Comparison of ENCODE assay signal across 1 cellular context in the genomic region with DNA sequence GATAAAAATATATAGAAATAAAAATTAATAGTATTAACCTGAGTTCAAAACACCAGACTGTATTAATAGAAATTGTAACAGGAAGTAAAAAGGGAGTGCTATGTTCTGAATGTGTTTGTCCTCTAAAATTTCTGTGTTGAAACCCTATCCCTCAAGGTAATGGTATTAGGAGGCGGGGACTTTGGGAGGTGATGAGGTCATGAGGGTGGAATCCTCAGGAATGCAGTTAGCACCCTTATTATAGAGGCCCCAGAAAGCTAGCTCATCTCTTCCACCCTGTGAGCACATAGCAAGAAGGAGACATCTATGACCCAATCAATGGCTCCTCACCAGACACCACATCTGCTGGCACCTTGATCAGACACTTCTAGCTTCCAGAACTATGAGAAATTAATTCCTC.
TF ChIP-seq lines count a peak whose summit lies in the region.

No MANE protein-coding gene starts in this region.

TF ChIP-seq in GM23338, 12 proteins besides CTCF, POLR2A, EP300 and RAD21:
- TF ChIP-seq, protein P1, sequence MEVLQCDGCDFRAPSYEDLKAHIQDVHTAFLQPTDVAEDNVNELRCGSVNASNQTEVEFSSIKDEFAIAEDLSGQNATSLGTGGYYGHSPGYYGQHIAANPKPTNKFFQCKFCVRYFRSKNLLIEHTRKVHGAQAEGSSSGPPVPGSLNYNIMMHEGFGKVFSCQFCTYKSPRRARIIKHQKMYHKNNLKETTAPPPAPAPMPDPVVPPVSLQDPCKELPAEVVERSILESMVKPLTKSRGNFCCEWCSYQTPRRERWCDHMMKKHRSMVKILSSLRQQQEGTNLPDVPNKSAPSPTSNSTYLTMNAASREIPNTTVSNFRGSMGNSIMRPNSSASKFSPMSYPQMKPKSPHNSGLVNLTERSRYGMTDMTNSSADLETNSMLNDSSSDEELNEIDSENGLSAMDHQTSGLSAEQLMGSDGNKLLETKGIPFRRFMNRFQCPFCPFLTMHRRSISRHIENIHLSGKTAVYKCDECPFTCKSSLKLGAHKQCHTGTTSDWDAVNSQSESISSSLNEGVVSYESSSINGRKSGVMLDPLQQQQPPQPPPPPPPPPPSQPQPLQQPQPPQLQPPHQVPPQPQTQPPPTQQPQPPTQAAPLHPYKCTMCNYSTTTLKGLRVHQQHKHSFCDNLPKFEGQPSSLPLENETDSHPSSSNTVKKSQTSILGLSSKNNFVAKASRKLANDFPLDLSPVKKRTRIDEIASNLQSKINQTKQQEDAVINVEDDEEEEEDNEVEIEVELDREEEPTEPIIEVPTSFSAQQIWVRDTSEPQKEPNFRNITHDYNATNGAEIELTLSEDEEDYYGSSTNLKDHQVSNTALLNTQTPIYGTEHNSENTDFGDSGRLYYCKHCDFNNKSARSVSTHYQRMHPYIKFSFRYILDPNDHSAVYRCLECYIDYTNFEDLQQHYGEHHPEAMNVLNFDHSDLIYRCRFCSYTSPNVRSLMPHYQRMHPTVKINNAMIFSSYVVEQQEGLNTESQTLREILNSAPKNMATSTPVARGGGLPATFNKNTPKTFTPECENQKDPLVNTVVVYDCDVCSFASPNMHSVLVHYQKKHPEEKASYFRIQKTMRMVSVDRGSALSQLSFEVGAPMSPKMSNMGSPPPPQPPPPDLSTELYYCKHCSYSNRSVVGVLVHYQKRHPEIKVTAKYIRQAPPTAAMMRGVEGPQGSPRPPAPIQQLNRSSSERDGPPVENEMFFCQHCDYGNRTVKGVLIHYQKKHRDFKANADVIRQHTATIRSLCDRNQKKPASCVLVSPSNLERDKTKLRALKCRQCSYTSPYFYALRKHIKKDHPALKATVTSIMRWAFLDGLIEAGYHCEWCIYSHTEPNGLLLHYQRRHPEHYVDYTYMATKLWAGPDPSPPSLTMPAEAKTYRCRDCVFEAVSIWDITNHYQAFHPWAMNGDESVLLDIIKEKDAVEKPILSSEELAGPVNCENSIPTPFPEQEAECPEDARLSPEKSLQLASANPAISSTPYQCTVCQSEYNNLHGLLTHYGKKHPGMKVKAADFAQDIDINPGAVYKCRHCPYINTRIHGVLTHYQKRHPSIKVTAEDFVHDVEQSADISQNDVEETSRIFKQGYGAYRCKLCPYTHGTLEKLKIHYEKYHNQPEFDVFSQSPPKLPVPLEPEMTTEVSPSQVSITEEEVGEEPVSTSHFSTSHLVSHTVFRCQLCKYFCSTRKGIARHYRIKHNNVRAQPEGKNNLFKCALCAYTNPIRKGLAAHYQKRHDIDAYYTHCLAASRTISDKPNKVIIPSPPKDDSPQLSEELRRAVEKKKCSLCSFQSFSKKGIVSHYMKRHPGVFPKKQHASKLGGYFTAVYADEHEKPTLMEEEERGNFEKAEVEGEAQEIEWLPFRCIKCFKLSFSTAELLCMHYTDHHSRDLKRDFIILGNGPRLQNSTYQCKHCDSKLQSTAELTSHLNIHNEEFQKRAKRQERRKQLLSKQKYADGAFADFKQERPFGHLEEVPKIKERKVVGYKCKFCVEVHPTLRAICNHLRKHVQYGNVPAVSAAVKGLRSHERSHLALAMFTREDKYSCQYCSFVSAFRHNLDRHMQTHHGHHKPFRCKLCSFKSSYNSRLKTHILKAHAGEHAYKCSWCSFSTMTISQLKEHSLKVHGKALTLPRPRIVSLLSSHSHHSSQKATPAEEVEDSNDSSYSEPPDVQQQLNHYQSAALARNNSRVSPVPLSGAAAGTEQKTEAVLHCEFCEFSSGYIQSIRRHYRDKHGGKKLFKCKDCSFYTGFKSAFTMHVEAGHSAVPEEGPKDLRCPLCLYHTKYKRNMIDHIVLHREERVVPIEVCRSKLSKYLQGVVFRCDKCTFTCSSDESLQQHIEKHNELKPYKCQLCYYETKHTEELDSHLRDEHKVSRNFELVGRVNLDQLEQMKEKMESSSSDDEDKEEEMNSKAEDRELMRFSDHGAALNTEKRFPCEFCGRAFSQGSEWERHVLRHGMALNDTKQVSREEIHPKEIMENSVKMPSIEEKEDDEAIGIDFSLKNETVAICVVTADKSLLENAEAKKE (CRISPR knock-in tag; IDR thresholded peaks at IDR 0.05), result no peak
- TF ChIP-seq JUNB (IDR thresholded peaks at IDR 0.05; ENCODE audit: unreplicated experiment) (no peak), NANOG (IDR thresholded peaks at IDR 0.05; ENCODE audit: borderline replicate concordance) (no peak), POLR2AphosphoS5 (IDR thresholded peaks at IDR 0.05; ENCODE audit: low read depth) (no peak), ZNF331 (CRISPR knock-in tag; IDR thresholded peaks at IDR 0.05; ENCODE audit: low read depth) (no peak), ZNF114 (CRISPR knock-in tag; IDR thresholded peaks at IDR 0.05) (no peak), CREB1 (CRISPR knock-in tag; IDR thresholded peaks at IDR 0.05; ENCODE audit: low read depth) (no peak), EZH2phosphoT487 (IDR thresholded peaks at IDR 0.05; ENCODE audit: unreplicated experiment) (no peak)
- TF ChIP-seq, protein P2, sequence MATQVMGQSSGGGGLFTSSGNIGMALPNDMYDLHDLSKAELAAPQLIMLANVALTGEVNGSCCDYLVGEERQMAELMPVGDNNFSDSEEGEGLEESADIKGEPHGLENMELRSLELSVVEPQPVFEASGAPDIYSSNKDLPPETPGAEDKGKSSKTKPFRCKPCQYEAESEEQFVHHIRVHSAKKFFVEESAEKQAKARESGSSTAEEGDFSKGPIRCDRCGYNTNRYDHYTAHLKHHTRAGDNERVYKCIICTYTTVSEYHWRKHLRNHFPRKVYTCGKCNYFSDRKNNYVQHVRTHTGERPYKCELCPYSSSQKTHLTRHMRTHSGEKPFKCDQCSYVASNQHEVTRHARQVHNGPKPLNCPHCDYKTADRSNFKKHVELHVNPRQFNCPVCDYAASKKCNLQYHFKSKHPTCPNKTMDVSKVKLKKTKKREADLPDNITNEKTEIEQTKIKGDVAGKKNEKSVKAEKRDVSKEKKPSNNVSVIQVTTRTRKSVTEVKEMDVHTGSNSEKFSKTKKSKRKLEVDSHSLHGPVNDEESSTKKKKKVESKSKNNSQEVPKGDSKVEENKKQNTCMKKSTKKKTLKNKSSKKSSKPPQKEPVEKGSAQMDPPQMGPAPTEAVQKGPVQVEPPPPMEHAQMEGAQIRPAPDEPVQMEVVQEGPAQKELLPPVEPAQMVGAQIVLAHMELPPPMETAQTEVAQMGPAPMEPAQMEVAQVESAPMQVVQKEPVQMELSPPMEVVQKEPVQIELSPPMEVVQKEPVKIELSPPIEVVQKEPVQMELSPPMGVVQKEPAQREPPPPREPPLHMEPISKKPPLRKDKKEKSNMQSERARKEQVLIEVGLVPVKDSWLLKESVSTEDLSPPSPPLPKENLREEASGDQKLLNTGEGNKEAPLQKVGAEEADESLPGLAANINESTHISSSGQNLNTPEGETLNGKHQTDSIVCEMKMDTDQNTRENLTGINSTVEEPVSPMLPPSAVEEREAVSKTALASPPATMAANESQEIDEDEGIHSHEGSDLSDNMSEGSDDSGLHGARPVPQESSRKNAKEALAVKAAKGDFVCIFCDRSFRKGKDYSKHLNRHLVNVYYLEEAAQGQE (IDR thresholded peaks at IDR 0.05; ENCODE audit: unreplicated experiment), result no peak
